Comparison of ENCODE assay signal across 16 cellular contexts in the genomic region with DNA sequence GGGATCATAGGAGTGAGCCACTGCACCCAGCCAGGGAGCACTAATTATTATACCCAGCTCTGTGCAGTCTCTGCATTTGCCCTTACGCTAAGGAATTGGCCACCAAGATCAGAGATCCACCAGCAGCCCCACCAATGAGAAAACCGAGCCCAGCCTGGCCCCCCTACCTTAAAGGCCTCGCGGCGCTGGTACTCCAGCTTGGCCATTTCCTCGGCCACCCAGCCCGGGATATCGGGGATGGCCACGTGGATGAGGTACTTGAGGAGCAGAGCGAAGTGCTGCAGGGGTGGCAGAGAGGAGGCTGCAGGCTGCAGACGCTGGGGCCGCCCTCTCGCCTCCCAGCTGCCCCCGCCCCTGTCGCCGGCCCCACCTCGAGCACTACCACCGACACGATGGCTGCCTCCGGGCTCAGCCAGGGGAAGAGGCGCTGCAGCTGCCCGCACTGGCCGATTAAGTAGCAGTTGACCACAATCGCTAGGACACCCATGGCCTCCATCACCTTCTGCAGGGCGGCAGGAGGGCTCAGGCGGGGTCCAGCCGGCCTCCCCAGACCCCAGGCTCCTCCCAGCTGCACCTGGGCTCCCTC. TPM values are rescaled to one million over a fixed set of nuclear protein-coding genes. Genes with fewer than 3 reads are reported as not detected.
DNase-seq lines count a peak whose midpoint lies in the region; ATAC-seq, FAIRE-seq and TF ChIP-seq lines count a peak whose summit lies in the region.
"Had no signal": no experiment of that assay in that cellular context is flagged by ENCODE, and none has a peak within 500 bp of the region (broad histone marks: within the 10 kb centered on the region; RNA-seq: fewer than 3 reads in every experiment).

No MANE protein-coding gene starts in this region.

- H3K23ac ChIP-seq in H1 (ENCODE audit: insufficient read length), result no peak overlapping the region

- peak overlapping the region; percentile 49 for H3K4me3 Mint-ChIP-seq in neural crest cell

- H3K79me2 ChIP-seq in H1 (ENCODE audit: control insufficient read depth in 1 of 2, insufficient read depth in 2 of 2, low read length in 2 of 2), result no peaks in the 10 kb centered on the region

- H3K23me2 ChIP-seq in H1 (ENCODE audit: low read depth, low read length), result peaks cover 6% of the 10 kb centered on the region; the same call in 1 of the 2 replicates

- peak overlapping the region; percentile 74 for H4K5ac ChIP-seq in H1 (ENCODE audit: insufficient read length, low read depth, low read length)

- H4K91ac ChIP-seq in H1 (replicated peaks; ENCODE audit: insufficient read length, low read length), result peak overlapping the region; percentile 54

- no peak overlapping the region for H2AFZ ChIP-seq in H1 (ENCODE audit: low read length)

- H3K9me3 ChIP-seq in ES-I3 (ENCODE audit: control insufficient read depth, insufficient read depth, low read length), result no peaks in the 10 kb centered on the region
- no peaks in the 10 kb centered on the region for H3K9me3 ChIP-seq in H1 (ENCODE audit: insufficient read depth in 2 of 2, low read depth in 1 of 2, low read length in 1 of 2)
- H3K9me3 ChIP-seq: sigmoid colon, SK-N-SH had no signal

- no peak for TF ChIP-seq RAD21 in H1 (IDR thresholded peaks at IDR 0.05 in 1 of 2, conservative IDR thresholded peaks at IDR 0.05 in 1 of 2; ENCODE audit: low read depth in 2 of 2, low read length in 2 of 2)

- H4K8ac ChIP-seq in H1 (ENCODE audit: extremely low read depth, insufficient read depth, low read length), result peak overlapping the region; percentile 91

- peaks cover 21% of the 10 kb centered on the region for H3K27me3 Mint-ChIP-seq in neural crest cell (ENCODE audit: low read depth)

- no peak for TF ChIP-seq CTCF in H1 (IDR thresholded peaks at IDR 0.05; ENCODE audit: control extremely low read depth in 1 of 3, insufficient read depth in 1 of 3, low read depth in 1 of 3, low read length in 3 of 3)
- TF ChIP-seq CTCF in neural crest cell (conservative IDR thresholded peaks at IDR 0.05), result no peak

- POLR2A ChIA-PET in H1 (lab: Charles Lee; ENCODE audit: partially characterized antibody), result interaction anchor here (0.6 to 17.1 kb wide), 13 partner anchors 11 to 133 kb away, joined by 3 to 329 read pairs (median 4); partner anchors contain the start of genes ABHD8, ANO8, DDA1 and GTPBP3

- no peak overlapping the region for H2BK15ac ChIP-seq in H1 (ENCODE audit: low read length)

- peaks cover 3 to 10% of the 10 kb centered on the region in 2 experiments for H4K20me1 ChIP-seq in H1 (replicated peaks in 1 of 2; ENCODE audit: control insufficient read depth in 1 of 2, insufficient read depth in 2 of 2, low read length in 2 of 2)

- H2BK20ac ChIP-seq in H1 (ENCODE audit: low read length), result no peak overlapping the region

- peak overlapping the region; percentile 69 for H3K4ac ChIP-seq in H1 (replicated peaks; ENCODE audit: insufficient read length, low read depth, low read length)

- WGBS in H1 (ENCODE audit: extremely low coverage in 1 of 2, insufficient coverage in 1 of 2, insufficient read length in 1 of 2, insufficient replicate concordance in 2 of 2, low coverage in 1 of 2, low lambda C conversion rate in 2 of 2, missing lambda C conversion rate in 1 of 2), 2 experiments, result 72% methylated on average over 27 of the region's 27 CpGs; no CpG with 5 or more reads in 1 of the 2 experiments

- H3K56ac ChIP-seq in H1 (replicated peaks; ENCODE audit: insufficient read length, low read depth, low read length), result no peak overlapping the region

- peak overlapping the region; percentile 66 for H3K27ac ChIP-seq in H1 (ENCODE audit: low read depth, low read length)

- H3K27ac Mint-ChIP-seq in neural crest cell (ENCODE audit: unreplicated experiment), result no peak overlapping the region
- H3K27ac Mint-ChIP-seq: activated T-cell treated with anti-CD3 and anti-CD28 coated beads, Interleukin-2, amount 50 U/mL, for 72 hours had no signal

- H3K4me3 ChIP-seq in H1 (ENCODE audit: extremely low read depth in 1 of 4, insufficient read depth in 2 of 4, low read depth in 3 of 4, low read length in 4 of 4), result peak overlapping the region; percentile 35 to 95 (median 60); a peak in 7 of 8 replicates

- no peaks in the 10 kb centered on the region; a peak in 1 of 7 replicates for H3K27me3 ChIP-seq in H1 (replicated peaks in 1 of 4; ENCODE audit: control insufficient read depth in 3 of 4, extremely low read depth in 1 of 4, insufficient read depth in 3 of 4, low read length in 3 of 4)

- no peaks in the 10 kb centered on the region for H3K9me3 Mint-ChIP-seq in neural crest cell
- H3K9me3 Mint-ChIP-seq: activated T-cell treated with anti-CD3 and anti-CD28 coated beads, Interleukin-2, amount 50 U/mL, for 72 hours had no signal

- H3K18ac ChIP-seq in H1 (ENCODE audit: extremely low read depth, low read length), result peak overlapping the region; percentile 1; the same call in 1 of the 2 replicates

- peak overlapping the region; percentile 54 for H3K9ac ChIP-seq in ES-I3 (ENCODE audit: low read depth, low read length)
- H3K9ac ChIP-seq in H1 (replicated peaks in 1 of 4; ENCODE audit: extremely low read depth in 1 of 4, low read depth in 3 of 4, low read length in 3 of 4), result peak overlapping the region in 1 of 4 experiments; percentile 3; a peak in 1 of 7 replicates
- H3K9ac ChIP-seq: SK-N-SH had no signal

- H2AK5ac ChIP-seq in H1 (ENCODE audit: low read depth, low read length), result no peak overlapping the region

- H3K79me1 ChIP-seq in H1 (ENCODE audit: low read depth, low read length), result 0 out of 2 replicates have a peak, but pooled peaks cover 2% of the 10 kb centered on the region

- H3K4me2 ChIP-seq in H1 (ENCODE audit: insufficient read depth in 1 of 2, low read depth in 2 of 2, low read length in 2 of 2), result peak overlapping the region; percentile 72 to 83
- H3K4me2 ChIP-seq: SK-N-SH had no signal

- CTCF ChIA-PET in H1 (lab: Charles Lee; ENCODE audit: partially characterized antibody), result interaction anchor here (0.9 to 3.3 kb wide), 18 partner anchors 8 to 121 kb away, joined by 3 to 13 read pairs (median 5); partner anchors contain the start of genes ANO8, CCDC194, DDA1 and MRPL34

- peaks cover 6% of the 10 kb centered on the region for H3K4me1 Mint-ChIP-seq in neural crest cell

- no peak for TF ChIP-seq POLR2A in H1 (IDR thresholded peaks at IDR 0.05; ENCODE audit: control extremely low read depth in 1 of 2, low read depth in 2 of 2, low read length in 2 of 2)

- peaks cover 18% of the 10 kb centered on the region; the same call in 1 of the 2 replicates for H3K4me1 ChIP-seq in ES-I3 (ENCODE audit: insufficient read depth, low read length)
- H3K4me1 ChIP-seq in H1 (replicated peaks in 1 of 4; ENCODE audit: control insufficient read depth in 3 of 4, insufficient read depth in 4 of 4, low read length in 3 of 4), result peaks cover 0 to 22% (median 15%) of the 10 kb centered on the region in 4 experiments; a peak in 6 of 7 replicates

- H3K36me3 Mint-ChIP-seq in neural crest cell (ENCODE audit: low read depth), result peaks cover 6% of the 10 kb centered on the region

- no peak for TF ChIP-seq EP300 in H1 (IDR thresholded peaks at IDR 0.05; ENCODE audit: borderline replicate concordance in 1 of 2, low read depth in 2 of 2, low read length in 2 of 2)

- no peak for ATAC-seq in GM19328 (IDR thresholded peaks at IDR 0.05; ENCODE audit: unreplicated experiment)
- no peak for ATAC-seq in HG02938 (IDR thresholded peaks at IDR 0.05; ENCODE audit: unreplicated experiment)
- no peak for ATAC-seq in left cardiac atrium

- H3K14ac ChIP-seq in H1 (ENCODE audit: insufficient read length), result no peak overlapping the region

- peak overlapping the region; percentile 0; the same call in 1 of the 2 replicates for H2BK12ac ChIP-seq in H1 (ENCODE audit: low read depth, low read length)

- DNase-seq in NCI-H146 (lab: John Stamatoyannopoulos, UW) (peak; percentile 82), H1 (ENCODE audit: low read depth in 1 of 2, low spot score in 2 of 2) (no peak), neural crest cell (ENCODE audit: low read depth, low spot score) (no peak), left cardiac atrium (no peak)
- DNase-seq: COR-L47, foreskin fibroblast, MM.1S, NCI-H2107 had no signal

- no peak overlapping the region for H2BK120ac ChIP-seq in H1 (replicated peaks; ENCODE audit: low read depth, low read length)

- no peak for FAIRE-seq in H1 (lab: Jason Lieb, UNC)
- FAIRE-seq: astrocyte, H54 had no signal

- intact Hi-C loops in left cardiac atrium (cut with DNase I), result no loop called here

- H2BK5ac ChIP-seq in H1 (ENCODE audit: low read depth, low read length), result peak overlapping the region; percentile 55; the same call in 1 of the 2 replicates

- H3K36me3 ChIP-seq in ES-I3 (ENCODE audit: insufficient read depth, low read length) (no peaks in the 10 kb centered on the region), H1 (ENCODE audit: control insufficient read depth in 2 of 4, insufficient read depth in 4 of 4, low read length in 3 of 4) (peaks cover 0 to 13% (median 6%) of the 10 kb centered on the region in 4 experiments; a peak in 4 of 8 replicates)

RNA-seq across cellular contexts. Expression of gene ANO8, which starts 7.5 kb away (rescaled TPM):
- 20.7 and 21.4 TPM in 2 replicates for total RNA-seq in H1 (2021; fragmentation: NEBNext Ultra II Directional; extraction: Animal tissue kit (Norgen Biotek cat#: 25700))
- polyA plus RNA-seq in H1 (2011; rRNA removed), result 9.5 and 17.3 TPM in 2 replicates
- 12.3 TPM for polyA plus RNA-seq in H1 (2011; cell fraction: cytosol; rRNA removed)
- 132 TPM for polyA plus RNA-seq in H1 (2011; cell fraction: nucleus; rRNA removed)
- 12.0 to 21.7 TPM (median 19.9 TPM) in 4 replicates for polyA plus RNA-seq in H1 (2012, experiment 1 of 2)
- polyA plus RNA-seq in H1 (2012, experiment 2 of 2), result 6.5 TPM
- polyA plus RNA-seq in H1 (2013, experiment 1 of 2), result 10.9 TPM
- 9.5 TPM for polyA plus RNA-seq in H1 (2013, experiment 2 of 2)
- 5.0 and 5.9 TPM in 2 replicates for polyA minus RNA-seq in H1 (2011; rRNA and poly(A)+ RNA removed)
- 7.3 TPM for polyA minus RNA-seq in H1 (2011; cell fraction: cytosol; rRNA and poly(A)+ RNA removed)
- polyA minus RNA-seq in H1 (2011; cell fraction: nucleus; rRNA and poly(A)+ RNA removed), result 23.4 TPM
- total RNA-seq in neural crest cell, result 37.4 and 43.3 TPM in 2 replicates
- total RNA-seq in left cardiac atrium, result 1 to 10 TPM; 9.5 to 10.0 TPM

RNA-seq across cellular contexts. Expression of gene GTPBP3, which starts 10.2 kb away (rescaled TPM):
- total RNA-seq in H1 (2021; fragmentation: NEBNext Ultra II Directional; extraction: Animal tissue kit (Norgen Biotek cat#: 25700)), result 52.7 and 56.0 TPM in 2 replicates
- 30.4 and 50.7 TPM in 2 replicates for polyA plus RNA-seq in H1 (2011; rRNA removed)
- polyA plus RNA-seq in H1 (2011; cell fraction: cytosol; rRNA removed), result 37.3 TPM
- 94.2 TPM for polyA plus RNA-seq in H1 (2011; cell fraction: nucleus; rRNA removed)
- polyA plus RNA-seq in H1 (2012, experiment 1 of 2), result 41.3 to 58.3 TPM (median 52.0 TPM) in 4 replicates
- 35.5 TPM for polyA plus RNA-seq in H1 (2012, experiment 2 of 2)
- 25.7 TPM for polyA plus RNA-seq in H1 (2013, experiment 1 of 2)
- 24.6 TPM for polyA plus RNA-seq in H1 (2013, experiment 2 of 2)
- polyA minus RNA-seq in H1 (2011; rRNA and poly(A)+ RNA removed), result 11.5 and 15.3 TPM in 2 replicates
- polyA minus RNA-seq in H1 (2011; cell fraction: cytosol; rRNA and poly(A)+ RNA removed), result 29.7 TPM
- polyA minus RNA-seq in H1 (2011; cell fraction: nucleus; rRNA and poly(A)+ RNA removed), result 59.7 TPM
- total RNA-seq in neural crest cell (57.8 TPM in 2 replicates), left cardiac atrium (10 to 100 TPM in 1 of 2 donors, 1 to 10 TPM in 1; 9.7 to 12.8 TPM)

RNA-seq across cellular contexts. Expression of gene DDA1, which starts 17.8 kb away (rescaled TPM):
- 34.5 and 35.9 TPM in 2 replicates for total RNA-seq in H1 (2021; fragmentation: NEBNext Ultra II Directional; extraction: Animal tissue kit (Norgen Biotek cat#: 25700))
- 29.2 and 30.0 TPM in 2 replicates for polyA plus RNA-seq in H1 (2011; rRNA removed)
- polyA plus RNA-seq in H1 (2011; cell fraction: cytosol; rRNA removed), result 41.8 TPM
- polyA plus RNA-seq in H1 (2011; cell fraction: nucleus; rRNA removed), result 55.3 TPM
- 32.6 to 63.7 TPM (median 58.6 TPM) in 4 replicates for polyA plus RNA-seq in H1 (2012, experiment 1 of 2)
- 30.1 TPM for polyA plus RNA-seq in H1 (2012, experiment 2 of 2)
- polyA plus RNA-seq in H1 (2013, experiment 1 of 2), result 73.8 TPM
- 66.6 TPM for polyA plus RNA-seq in H1 (2013, experiment 2 of 2)
- 12.9 and 19.5 TPM in 2 replicates for polyA minus RNA-seq in H1 (2011; rRNA and poly(A)+ RNA removed)
- 7.7 TPM for polyA minus RNA-seq in H1 (2011; cell fraction: cytosol; rRNA and poly(A)+ RNA removed)
- 9.4 TPM for polyA minus RNA-seq in H1 (2011; cell fraction: nucleus; rRNA and poly(A)+ RNA removed)
- total RNA-seq in neural crest cell (44.9 and 49.9 TPM in 2 replicates), left cardiac atrium (10 to 100 TPM; 27.5 to 33.3 TPM)

RNA-seq across cellular contexts. Expression of gene MRPL34, which starts 21.5 kb away (rescaled TPM):
- total RNA-seq in H1 (2021; fragmentation: NEBNext Ultra II Directional; extraction: Animal tissue kit (Norgen Biotek cat#: 25700)), result 99.6 and 100 TPM in 2 replicates
- polyA plus RNA-seq in H1 (2011; rRNA removed), result 91.9 and 123 TPM in 2 replicates
- polyA plus RNA-seq in H1 (2011; cell fraction: cytosol; rRNA removed), result 89.6 TPM
- 60.8 TPM for polyA plus RNA-seq in H1 (2011; cell fraction: nucleus; rRNA removed)
- polyA plus RNA-seq in H1 (2012, experiment 1 of 2), result 80.1 to 84.2 TPM (median 82.1 TPM) in 4 replicates
- polyA plus RNA-seq in H1 (2012, experiment 2 of 2), result 85.1 TPM
- polyA plus RNA-seq in H1 (2013, experiment 1 of 2), result 103 TPM
- 94.8 TPM for polyA plus RNA-seq in H1 (2013, experiment 2 of 2)
- polyA minus RNA-seq in H1 (2011; rRNA and poly(A)+ RNA removed), result 11.8 and 11.9 TPM in 2 replicates
- polyA minus RNA-seq in H1 (2011; cell fraction: cytosol; rRNA and poly(A)+ RNA removed), result 26.2 TPM
- polyA minus RNA-seq in H1 (2011; cell fraction: nucleus; rRNA and poly(A)+ RNA removed), result 12.8 TPM
- total RNA-seq in neural crest cell, result 73.4 and 74.2 TPM in 2 replicates
- 100 to 1,000 TPM; 147 to 152 TPM for total RNA-seq in left cardiac atrium

RNA-seq across cellular contexts. Expression of gene ABHD8, which starts 23.9 kb away (rescaled TPM):
- 11.3 and 14.5 TPM in 2 replicates for total RNA-seq in H1 (2021; fragmentation: NEBNext Ultra II Directional; extraction: Animal tissue kit (Norgen Biotek cat#: 25700))
- polyA plus RNA-seq in H1 (2011; rRNA removed), result 18.7 and 28.5 TPM in 2 replicates
- polyA plus RNA-seq in H1 (2011; cell fraction: cytosol; rRNA removed), result 17.5 TPM
- polyA plus RNA-seq in H1 (2011; cell fraction: nucleus; rRNA removed), result 15.7 TPM
- polyA plus RNA-seq in H1 (2012, experiment 1 of 2), result 8.6 to 15.1 TPM (median 14.3 TPM) in 4 replicates
- polyA plus RNA-seq in H1 (2012, experiment 2 of 2), result 12.6 TPM
- polyA plus RNA-seq in H1 (2013, experiment 1 of 2), result 5.9 TPM
- polyA plus RNA-seq in H1 (2013, experiment 2 of 2), result 5.6 TPM
- polyA minus RNA-seq in H1 (2011; rRNA and poly(A)+ RNA removed), result 6.0 and 8.9 TPM in 2 replicates
- 11.1 TPM for polyA minus RNA-seq in H1 (2011; cell fraction: cytosol; rRNA and poly(A)+ RNA removed)
- polyA minus RNA-seq in H1 (2011; cell fraction: nucleus; rRNA and poly(A)+ RNA removed), result 9.8 TPM
- total RNA-seq in neural crest cell (8.1 and 8.5 TPM in 2 replicates), left cardiac atrium (10 to 100 TPM; 11.2 to 11.6 TPM)
